ENCODE assay signal across 19 cellular contexts in genomic region chr4:1477045-1477905, GRCh38.
"Had no signal": no experiment of that assay in that cellular context is flagged by ENCODE, and none has a peak within 500 bp of the region (broad histone marks: within the 10 kb centered on the region; RNA-seq: fewer than 3 reads in every experiment).

No MANE protein-coding gene starts in this region.

- H3K36me3 ChIP-seq: cardiac muscle cell, left lung, right lobe of liver, thoracic aorta had no signal

- H3K27ac ChIP-seq: cardiac muscle cell, epithelial cell of prostate, left lung, right lobe of liver, thoracic aorta had no signal

- DNase-seq: activated CD4-positive, alpha-beta T cell treated with anti-CD3 and anti-CD28 coated beads, Interleukin-2, amount 10 ng/mL, durations not matched to agents 24 days and 14 days; activated CD8-positive, alpha-beta T cell treated with anti-CD3 and anti-CD28 coated beads, Interleukin-2, amount 10 ng/mL, durations not matched to agents 7 days and 5 days; activated gamma-delta T cell; activated T-cell treated with anti-CD3 and anti-CD28 coated beads, Interleukin-2, amount 50 U/mL, for 4 hours; amniotic stem cell; endodermal cell; foreskin fibroblast; hypothalamus; mammary epithelial cell; stimulated activated CD4-positive, alpha-beta T cell treated with anti-CD3 and anti-CD28 coated beads, Interleukin-4, amount 100 ng/mL, for 24 hours had no signal

- H3K27ac Mint-ChIP-seq: activated CD4-positive, alpha-beta T cell treated with anti-CD3 and anti-CD28 coated beads, Interleukin-2, amount 10 ng/mL, durations not matched to agents 24 days and 14 days; activated CD8-positive, alpha-beta T cell treated with anti-CD3 and anti-CD28 coated beads, Interleukin-2, amount 10 ng/mL, durations not matched to agents 7 days and 5 days; activated naive CD4-positive, alpha-beta T cell treated with anti-CD3 and anti-CD28 coated beads, Interleukin-2, amount 50 U/mL, for 72 hours; endodermal cell; stimulated activated effector memory CD8-positive, alpha-beta T cell treated with anti-CD3 and anti-CD28 coated beads, Interleukin-12 subunit alpha, Interleukin-12 subunit beta, amount 100 ng/mL, for 72 hours had no signal

- ATAC-seq: activated CD8-positive, alpha-beta T cell treated with anti-CD3 and anti-CD28 coated beads, Interleukin-2, amount 10 ng/mL, durations not matched to agents 7 days and 5 days; activated naive CD4-positive, alpha-beta T cell treated with anti-CD3 and anti-CD28 coated beads, Interleukin-2, amount 50 U/mL, for 72 hours; activated T-cell treated with anti-CD3 and anti-CD28 coated beads, Interleukin-2, amount 50 U/mL, for 4 hours; left lung; right lobe of liver; stimulated activated effector memory CD8-positive, alpha-beta T cell treated with anti-CD3 and anti-CD28 coated beads, Interleukin-12 subunit alpha, Interleukin-12 subunit beta, amount 100 ng/mL, for 72 hours had no signal

- H3K4me3 ChIP-seq: cardiac muscle cell, left lung, right lobe of liver, smooth muscle cell, thoracic aorta had no signal

- H3K4me3 Mint-ChIP-seq: activated CD4-positive, alpha-beta T cell treated with anti-CD3 and anti-CD28 coated beads, Interleukin-2, amount 10 ng/mL, durations not matched to agents 24 days and 14 days; activated CD8-positive, alpha-beta T cell treated with anti-CD3 and anti-CD28 coated beads, Interleukin-2, amount 10 ng/mL, durations not matched to agents 7 days and 5 days; activated T-cell treated with anti-CD3 and anti-CD28 coated beads, Interleukin-2, amount 50 U/mL, for 4 hours; endodermal cell; neural crest cell; stimulated activated effector memory CD8-positive, alpha-beta T cell treated with anti-CD3 and anti-CD28 coated beads, Interleukin-12 subunit alpha, Interleukin-12 subunit beta, amount 100 ng/mL, for 72 hours had no signal

- H3K4me2 ChIP-seq: smooth muscle cell had no signal

- H3K27me3 ChIP-seq: right lobe of liver had no signal

- H3K9me3 ChIP-seq: right lobe of liver had no signal

- H3K4me1 ChIP-seq: right lobe of liver had no signal

- H3K4me1 Mint-ChIP-seq: activated CD4-positive, alpha-beta T cell treated with anti-CD3 and anti-CD28 coated beads, Interleukin-2, amount 10 ng/mL, durations not matched to agents 24 days and 14 days; endodermal cell; neural crest cell; stimulated activated effector memory CD8-positive, alpha-beta T cell treated with anti-CD3 and anti-CD28 coated beads, Interleukin-12 subunit alpha, Interleukin-12 subunit beta, amount 100 ng/mL, for 72 hours had no signal

- H3K36me3 Mint-ChIP-seq: stimulated activated effector memory CD8-positive, alpha-beta T cell treated with anti-CD3 and anti-CD28 coated beads, Interleukin-12 subunit alpha, Interleukin-12 subunit beta, amount 100 ng/mL, for 72 hours had no signal
